18 cellular contexts compared by ENCODE assay signal in the genomic region with DNA sequence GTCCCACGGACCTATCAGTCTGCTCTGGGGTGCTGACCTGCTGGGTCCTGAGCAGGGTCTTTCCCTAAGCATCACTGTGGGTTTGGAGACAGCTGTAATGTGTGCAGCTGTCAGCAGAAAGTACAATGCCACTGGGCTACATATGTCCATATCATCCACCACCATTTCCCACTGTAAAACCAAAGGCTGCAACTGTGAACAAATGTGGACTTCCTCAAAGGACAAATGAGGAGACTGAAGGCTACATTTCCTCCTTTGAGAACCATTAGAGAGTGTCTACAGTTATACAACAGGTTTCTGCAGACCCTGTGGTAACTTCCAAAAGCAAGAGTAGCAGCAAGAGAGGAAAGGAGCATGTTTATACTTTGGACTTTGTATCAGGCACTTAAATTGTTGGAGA. TPM values are rescaled to one million over a fixed set of nuclear protein-coding genes. Genes with fewer than 3 reads are reported as not detected.
A peak's percentile ranks its signal among the peaks of the same experiment; 100 is the strongest.
DNase-seq lines count a peak whose midpoint lies in the region; TF ChIP-seq lines count a peak whose summit lies in the region.
"Had no signal": no experiment of that assay in that cellular context is flagged by ENCODE, and none has a peak within 500 bp of the region (broad histone marks: within the 10 kb centered on the region; RNA-seq: fewer than 3 reads in every experiment).

No MANE protein-coding gene starts in this region.

- intact Hi-C loops in ovary (cut with DNase I), result no loop called here

- no peak for TF ChIP-seq EP300 in ovary (IDR thresholded peaks at IDR 0.05)

- no peaks in the 10 kb centered on the region for H3K27me3 Mint-ChIP-seq in nephron (ENCODE audit: low read depth)
- H3K27me3 Mint-ChIP-seq: CD4-positive, alpha-beta memory T cell had no signal

- H3K9me3 ChIP-seq in ovary, result no peaks in the 10 kb centered on the region
- H3K9me3 ChIP-seq in effector memory CD4-positive, alpha-beta T cell (ENCODE audit: control insufficient read depth, low read length), result no peaks in the 10 kb centered on the region

- no peak overlapping the region for H3K4me3 ChIP-seq in ovary
- no peak overlapping the region for H3K4me3 ChIP-seq in effector memory CD4-positive, alpha-beta T cell (ENCODE audit: insufficient read depth, low read depth, low read length, poor library complexity, severe bottlenecking)

- H3K27ac Mint-ChIP-seq in nephron, result peak overlapping the region; percentile 7 to 20 (median 11)

- no peaks in the 10 kb centered on the region for H3K27me3 ChIP-seq in ovary
- no peaks in the 10 kb centered on the region for H3K27me3 ChIP-seq in effector memory CD4-positive, alpha-beta T cell (replicated peaks; ENCODE audit: control insufficient read depth, insufficient read depth, low read length, poor library complexity, severe bottlenecking)

- TF ChIP-seq CTCF in nephron (IDR thresholded peaks at IDR 0.05; ENCODE audit: unreplicated experiment in 3 of 3), result no peak
- no peak for TF ChIP-seq CTCF in ovary (IDR thresholded peaks at IDR 0.05)

- peaks cover 8% of the 10 kb centered on the region for H3K4me1 ChIP-seq in ovary (ENCODE audit: insufficient read depth)
- H3K4me1 ChIP-seq in effector memory CD4-positive, alpha-beta T cell (ENCODE audit: control insufficient read depth, insufficient read depth, low read length, poor library complexity, severe bottlenecking), result no peaks in the 10 kb centered on the region

- H3K36me3 Mint-ChIP-seq in nephron (ENCODE audit: low read depth), result peaks cover 36% of the 10 kb centered on the region

- no peaks in the 10 kb centered on the region for H3K9me3 Mint-ChIP-seq in nephron
- H3K9me3 Mint-ChIP-seq: CD4-positive, alpha-beta memory T cell had no signal

- H3K36me3 ChIP-seq in ovary, result no peaks in the 10 kb centered on the region
- H3K36me3 ChIP-seq in effector memory CD4-positive, alpha-beta T cell (ENCODE audit: control insufficient read depth, insufficient read depth, low read length), result peaks cover 29% of the 10 kb centered on the region

- no peak for TF ChIP-seq POLR2A in ovary (IDR thresholded peaks at IDR 0.05)

- H3K27ac ChIP-seq in cingulate gyrus (ENCODE audit: low read depth, low read length) (peak overlapping the region; percentile 44), ovary (no peak overlapping the region)
- H3K27ac ChIP-seq in effector memory CD4-positive, alpha-beta T cell (ENCODE audit: insufficient read depth, low read length, poor library complexity, severe bottlenecking), result no peak overlapping the region

- WGBS in ovary, 3 donors, result 74 to 85% (median 80%) methylated on average over 1 of the region's 1 CpG

- no peak overlapping the region for H3K4me3 Mint-ChIP-seq in nephron
- H3K4me3 Mint-ChIP-seq: CD4-positive, alpha-beta memory T cell had no signal

- peaks cover 19% of the 10 kb centered on the region for H3K4me1 Mint-ChIP-seq in nephron
- H3K4me1 Mint-ChIP-seq: CD4-positive, alpha-beta memory T cell had no signal

- DNase-seq in GDM1 (lab: John Stamatoyannopoulos, UW) (peak; percentile 41), MV-4-11 (lab: John Stamatoyannopoulos, UW) (peak; percentile 85), ovary (no peak), NCI-H446 treated with DMSO at 0.1 percent for 48 hours (lab: John Stamatoyannopoulos, UW) (no peak)
- DNase-seq in activated CD4-positive, alpha-beta T cell treated with anti-CD3 and anti-CD28 coated beads for 48 hours, result no peak
- DNase-seq in effector memory CD4-positive, alpha-beta T cell, result no peak
- DNase-seq: CD4-positive, alpha-beta memory T cell; DMS79 treated with DMSO at 0.1 percent for 48 hours; GF-D8; H7; NCI-H1092; NCI-H1694 treated with DMSO at 0.1 percent for 48 hours; NCI-H2171; NCI-H510A; NCI-H82; SIG-M5 had no signal

RNA-seq across cellular contexts. Expression of gene IP6K2, which starts 33.9 kb away (rescaled TPM):
- 100 to 1,000 TPM in 2 of 7 donors, 10 to 100 TPM in 5; 51.8 to 132 (median 62.5) TPM for total RNA-seq in ovary
- polyA plus RNA-seq in ovary, result 100 to 1,000 TPM; 114 to 119 TPM

Comparison
In these comparisons a context has a peak if more than half of its experiments do, and no peak if none do; other contexts are left out.
1. DNase-seq: peak in GDM1 (single experiment) and MV-4-11 (single experiment); none in activated CD4-positive, alpha-beta T cell treated with anti-CD3 and anti-CD28 coated beads for 48 hours (single experiment), ovary (0 of 5), effector memory CD4-positive, alpha-beta T cell (0 of 3) and NCI-H446 treated with DMSO at 0.1 percent for 48 hours (single experiment).